1 cellular context compared by ENCODE assay signal in genomic region chr19:17847538-17848366, GRCh38.
TF ChIP-seq lines count a peak whose summit lies in the region.

TSS of gene JAK3 (minus strand) at chr19:17847982. CDS start at chr19:17844417, 3,565 bp downstream.

TF ChIP-seq in GM12878, 131 proteins besides CTCF, POLR2A, EP300 and RAD21 (continued from another document):
- 0 out of 2 replicates have a peak, but pooled peaks have one; percentile 53 for TF ChIP-seq NKRF (conservative IDR thresholded peaks at IDR 0.05)
- TF ChIP-seq FOS (IDR thresholded peaks at IDR 0.05; ENCODE audit: borderline replicate concordance, extremely low read depth, insufficient read length): no peak
- TF ChIP-seq ZNF687 (IDR thresholded peaks at IDR 0.05): peak; percentile 89
- no peak for TF ChIP-seq PAX8 (IDR thresholded peaks at IDR 0.05)
- TF ChIP-seq ZBED1 (IDR thresholded peaks at IDR 0.05; ENCODE audit: borderline replicate concordance): peak; percentile 27; the same call in 1 of the 2 replicates
